Comparison of ENCODE assay signal across 29 cellular contexts in genomic region chr20:42259389-42259788, GRCh38.
"Had no signal": no experiment of that assay in that cellular context is flagged by ENCODE, and none has a peak within 500 bp of the region (broad histone marks: within the 10 kb centered on the region; RNA-seq: fewer than 3 reads in every experiment).

No MANE protein-coding gene starts in this region.

- H3K4me3 ChIP-seq: adrenal gland, body of pancreas, breast epithelium had no signal

- H3K27ac ChIP-seq: adrenal gland, body of pancreas, brain microvascular endothelial cell, breast epithelium had no signal

- DNase-seq: activated B cell treated with CpG ODN at 0.5 μM for 24 hours; activated CD4-positive, alpha-beta memory T cell treated with anti-CD3 and anti-CD28 coated beads for 36 hours; activated CD4-positive, alpha-beta T cell treated with anti-CD3 and anti-CD28 coated beads for 4 hours; activated CD4-positive, alpha-beta T cell treated with anti-CD3 and anti-CD28 coated beads, Interleukin-2, amount 10 ng/mL, durations not matched to agents 24 days and 14 days; activated CD4-positive, alpha-beta T cell treated with anti-CD3 and anti-CD28 coated beads, Interleukin-2, amount 50 U/mL, for 1 hour; activated CD4-positive, alpha-beta T cell treated with anti-CD3 and anti-CD28 coated beads, Interleukin-2, amount 50 U/mL, for 4 hours; activated CD4-positive, CD25-positive, alpha-beta regulatory T cell treated with anti-CD3 and anti-CD28 coated beads, Interleukin-2, amount 50 U/mL, for 72 hours; activated CD8-positive, alpha-beta memory T cell treated with anti-CD3 and anti-CD28 coated beads, Interleukin-2, amount 50 U/mL, for 4 hours; activated CD8-positive, alpha-beta T cell treated with anti-CD3 and anti-CD28 coated beads for 36 hours; activated effector memory CD4-positive, alpha-beta T cell treated with anti-CD3 and anti-CD28 coated beads, Interleukin-2, amount 50 U/mL, for 16 hours; activated gamma-delta T cell treated with Interleukin-2 at 50 U/mL for 16 hours; activated naive CD4-positive, alpha-beta T cell; activated naive CD4-positive, alpha-beta T cell treated with anti-CD3 and anti-CD28 coated beads for 36 hours; activated naive CD4-positive, alpha-beta T cell treated with anti-CD3 and anti-CD28 coated beads, Interleukin-2, amount 50 U/mL, for 16 hours; activated naive CD8-positive, alpha-beta T cell treated with anti-CD3 and anti-CD28 coated beads for 36 hours; activated T-cell treated with anti-CD3 and anti-CD28 coated beads for 4 hours; activated T-cell treated with anti-CD3 and anti-CD28 coated beads, Interleukin-2, amount 50 U/mL, for 1 hour; activated T-cell treated with anti-CD3 and anti-CD28 coated beads, Interleukin-2, amount 50 U/mL, for 4 hours; activated T-cell treated with anti-CD3 and anti-CD28 coated beads, Interleukin-2, amount 50 U/mL, for 72 hours; adrenal gland; amniotic stem cell; aorta; body of pancreas; brain microvascular endothelial cell; central memory CD4-positive, alpha-beta T cell; T-helper 1 cell; T-helper 2 cell; T-helper 9 cell had no signal

- H3K36me3 ChIP-seq: adrenal gland, brain microvascular endothelial cell, breast epithelium had no signal

- H3K27me3 ChIP-seq: adrenal gland, body of pancreas, brain microvascular endothelial cell, breast epithelium had no signal

- H3K4me1 ChIP-seq: adrenal gland, body of pancreas, breast epithelium had no signal

- H3K9me3 ChIP-seq: adrenal gland, body of pancreas, breast epithelium had no signal
